In genomic region chr20:58677808-58678207, GRCh38 we compare ENCODE assay signal across 29 cellular contexts.
"Had no signal": no experiment of that assay in that cellular context is flagged by ENCODE, and none has a peak within 500 bp of the region (broad histone marks: within the 10 kb centered on the region; RNA-seq: fewer than 3 reads in every experiment).

No MANE protein-coding gene starts in this region.

- H3K27me3 ChIP-seq: adrenal gland, cardiac muscle cell, colonic mucosa, gastroesophageal sphincter, hepatocyte, pancreas, stomach, thyroid gland, upper lobe of right lung had no signal

- H2AFZ ChIP-seq: hepatocyte had no signal

- DNase-seq: activated CD4-positive, alpha-beta T cell treated with anti-CD3 and anti-CD28 coated beads for 36 hours; activated CD4-positive, CD25-positive, alpha-beta regulatory T cell; activated CD8-positive, alpha-beta memory T cell treated with anti-CD3 and anti-CD28 coated beads, Interleukin-2, amount 10 ng/mL, durations not matched to agents 7 days and 5 days; activated CD8-positive, alpha-beta T cell treated with anti-CD3 and anti-CD28 coated beads, Interleukin-2, amount 10 ng/mL, durations not matched to agents 7 days and 5 days; activated effector memory CD4-positive, alpha-beta T cell treated with Interleukin-2 at 50 U/mL for 16 hours; activated naive CD4-positive, alpha-beta T cell treated with Interleukin-2 at 50 U/mL for 16 hours; adrenal gland; aorta; cerebellar nuclear complex; colonic mucosa; effector CD8-positive, alpha-beta T cell; erythroblast; left colon; mammary epithelial cell; naive B cell; nephron progenitor cell; pancreas; psoas muscle; stimulated activated CD4-positive, alpha-beta T cell treated with anti-CD3 and anti-CD28 coated beads, Interleukin-15, amount 100 ng/mL, for 24 hours; stimulated activated CD4-positive, alpha-beta T cell treated with anti-CD3 and anti-CD28 coated beads, Interleukin-2, amount 100 ng/mL, for 24 hours; stimulated activated naive B cell treated with anti-CD40 and anti-IgM and Interleukin-4, amounts not matched to agents 10 μg/mL and 1 μg/mL and 100 μg/mL, for 72 hours; stomach; thyroid gland; upper lobe of right lung had no signal

- H3K4me2 ChIP-seq: hepatocyte, smooth muscle cell had no signal

- ATAC-seq: activated CD4-positive, alpha-beta T cell treated with anti-CD3 and anti-CD28 coated beads for 36 hours; activated CD8-positive, alpha-beta memory T cell treated with anti-CD3 and anti-CD28 coated beads, Interleukin-2, amount 10 ng/mL, durations not matched to agents 7 days and 5 days; activated CD8-positive, alpha-beta T cell treated with anti-CD3 and anti-CD28 coated beads, Interleukin-2, amount 10 ng/mL, durations not matched to agents 7 days and 5 days; gastroesophageal sphincter; left colon; pancreas; psoas muscle; stimulated activated naive B cell treated with anti-CD40 and anti-IgM and Interleukin-4, amounts not matched to agents 10 μg/mL and 1 μg/mL and 100 μg/mL, for 72 hours; upper lobe of right lung had no signal

- H3K4me3 ChIP-seq: adrenal gland, cardiac muscle cell, colonic mucosa, gastroesophageal sphincter, hepatocyte, pancreas, psoas muscle, smooth muscle cell, stomach, thyroid gland, upper lobe of right lung had no signal

- H3K27ac ChIP-seq: adrenal gland, cardiac muscle cell, colonic mucosa, gastroesophageal sphincter, hepatocyte, pancreas, psoas muscle, stomach, thyroid gland, upper lobe of right lung had no signal

- FAIRE-seq: keratinocyte, pancreas had no signal

- H3K79me2 ChIP-seq: hepatocyte had no signal

- H3K4me1 ChIP-seq: adrenal gland, colonic mucosa, gastroesophageal sphincter, pancreas, psoas muscle, stomach, thyroid gland, upper lobe of right lung had no signal

- H3K9me3 ChIP-seq: adrenal gland, colonic mucosa, gastroesophageal sphincter, pancreas, psoas muscle, stomach, thyroid gland, upper lobe of right lung had no signal
